Comparison of ENCODE assay signal across 8 cellular contexts in the genomic region with DNA sequence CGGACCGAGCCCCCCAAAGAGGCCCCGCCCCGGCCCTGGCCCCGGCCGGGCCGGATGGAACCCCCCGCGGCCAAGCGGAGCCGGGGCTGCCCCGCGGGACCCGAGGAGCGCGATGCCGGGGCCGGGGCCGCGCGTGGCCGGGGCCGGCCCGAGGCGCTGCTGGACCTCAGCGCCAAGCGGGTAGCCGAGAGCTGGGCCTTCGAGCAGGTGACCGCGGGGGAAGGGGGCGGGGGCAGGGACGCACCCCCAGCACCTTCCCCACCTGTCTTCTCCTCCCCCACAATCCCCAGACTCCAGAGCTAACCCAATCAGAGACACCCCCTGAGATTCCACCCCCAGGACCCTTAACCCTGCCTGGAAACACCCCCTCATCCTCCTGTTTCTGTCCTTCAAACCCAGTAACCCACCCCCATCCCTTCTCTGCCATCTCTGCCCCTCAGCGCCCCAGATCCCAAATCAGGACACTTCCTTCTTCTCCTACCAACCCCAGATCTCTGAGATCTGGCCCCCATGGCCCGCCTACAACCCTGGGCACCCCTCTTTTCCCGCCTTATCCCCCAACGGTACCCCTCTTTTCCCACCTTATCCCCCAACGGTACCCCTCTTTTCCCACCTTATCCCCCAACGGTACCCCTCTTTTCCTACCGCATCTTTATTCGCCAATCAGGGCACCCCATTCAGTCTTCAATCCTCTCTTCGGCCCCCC. TPM values are rescaled to one million over a fixed set of nuclear protein-coding genes. Genes with fewer than 3 reads are reported as not detected.
A peak's percentile ranks its signal among the peaks of the same experiment; 100 is the strongest.
DNase-seq lines count a peak whose midpoint lies in the region; ATAC-seq and TF ChIP-seq lines count a peak whose summit lies in the region.

No MANE protein-coding gene starts in this region.

- H2BK120ac ChIP-seq in H9 (ENCODE audit: low read depth, low read length, poor library complexity, severe bottlenecking): no peak overlapping the region

- no peaks in the 10 kb centered on the region for H3K79me1 ChIP-seq in H9 (ENCODE audit: insufficient read depth, low read depth, low read length, poor library complexity, severe bottlenecking)

- H2AFZ ChIP-seq in H9 (ENCODE audit: low read length): no peak overlapping the region

- H2BK20ac ChIP-seq in H9 (ENCODE audit: low read depth, low read length, poor library complexity, severe bottlenecking): no peak overlapping the region

- H3K27ac ChIP-seq in H9 (ENCODE audit: insufficient read length, low read depth, low read length) (no peak overlapping the region), muscle layer of colon (ENCODE audit: low read depth, low read length) (peak overlapping the region; percentile 29)
- H3K27ac ChIP-seq in effector memory CD4-positive, alpha-beta T cell (ENCODE audit: insufficient read depth, low read length, poor library complexity, severe bottlenecking): peak overlapping the region; percentile 72

- H3K23ac ChIP-seq in H9 (ENCODE audit: insufficient read length, low read depth, low read length): no peak overlapping the region

- H3K4me1 Mint-ChIP-seq in H9: peaks cover 15 to 17% of the 10 kb centered on the region in 2 experiments

- H3K36me3 ChIP-seq in effector memory CD4-positive, alpha-beta T cell (ENCODE audit: control insufficient read depth, insufficient read depth, low read length): no peaks in the 10 kb centered on the region
- no peaks in the 10 kb centered on the region for H3K36me3 ChIP-seq in muscle layer of colon (ENCODE audit: insufficient read depth, low read length)

- no peak overlapping the region for H3T11ph ChIP-seq in H9 (ENCODE audit: low read length)

- no peak overlapping the region for H4K91ac ChIP-seq in H9 (ENCODE audit: insufficient read length, low read depth, low read length)

- peak overlapping the region; percentile 90 to 94 (median 93); a peak in 6 of 7 replicates for H3K27ac Mint-ChIP-seq in H9

- no peak overlapping the region for H4K5ac ChIP-seq in H9 (ENCODE audit: insufficient read length, low read depth, low read length)

- H3K4me2 ChIP-seq in H9 (ENCODE audit: insufficient read depth, insufficient read length, low read length): peak overlapping the region; percentile 83

- no peak overlapping the region; the same call in 1 of the 2 replicates for H2BK15ac ChIP-seq in H9 (ENCODE audit: low read depth, low read length)

- H3K27me3 ChIP-seq in H9 (ENCODE audit: insufficient read depth, low read length) (no peaks in the 10 kb centered on the region), muscle layer of colon (ENCODE audit: control insufficient read depth in 1 of 2, insufficient read depth in 2 of 2, low read length in 2 of 2) (no peaks in the 10 kb centered on the region)
- no peaks in the 10 kb centered on the region for H3K27me3 ChIP-seq in effector memory CD4-positive, alpha-beta T cell (replicated peaks; ENCODE audit: control insufficient read depth, insufficient read depth, low read length, poor library complexity, severe bottlenecking)

- peaks cover 2 to 15% (median 12%) of the 10 kb centered on the region in 3 experiments; a peak in 6 of 7 replicates for H3K36me3 Mint-ChIP-seq in H9 (ENCODE audit: insufficient read depth in 1 of 3, low read depth in 3 of 3)

- peaks cover 5% of the 10 kb centered on the region for H3K23me2 ChIP-seq in H9 (ENCODE audit: insufficient read length, low read depth, low read length, poor library complexity, severe bottlenecking)

- WGBS in H9 (ENCODE audit: extremely low coverage, insufficient read length, low lambda C conversion rate): no CpG with 5 or more reads among the region's 42 CpGs

- H3K9me3 Mint-ChIP-seq in H9: no peaks in the 10 kb centered on the region

- H3K4me1 ChIP-seq in H9 (ENCODE audit: insufficient read depth, low read length) (no peaks in the 10 kb centered on the region), muscle layer of colon (ENCODE audit: insufficient read depth, low read length) (peaks cover 29% of the 10 kb centered on the region)
- H3K4me1 ChIP-seq in effector memory CD4-positive, alpha-beta T cell (ENCODE audit: control insufficient read depth, insufficient read depth, low read length, poor library complexity, severe bottlenecking): peaks cover 19% of the 10 kb centered on the region

- no peak overlapping the region for H4K8ac ChIP-seq in H9 (replicated peaks; ENCODE audit: insufficient read length, low read depth, low read length)

- H3K4me3 Mint-ChIP-seq in H9: peak overlapping the region; percentile 89 to 97

- H3K14ac ChIP-seq in H9 (ENCODE audit: insufficient read depth, low read length): peak overlapping the region; percentile 72

- H3K18ac ChIP-seq in H9 (ENCODE audit: insufficient read length, low read depth, low read length): peak overlapping the region; percentile 72

- peak overlapping the region; percentile 77 for H3K4me3 ChIP-seq in effector memory CD4-positive, alpha-beta T cell (ENCODE audit: insufficient read depth, low read depth, low read length, poor library complexity, severe bottlenecking)
- peak overlapping the region; percentile 18 to 51 for H3K4me3 ChIP-seq in muscle layer of colon (ENCODE audit: low read depth in 1 of 2, low read length in 2 of 2)

- H3K9ac ChIP-seq in H9 (ENCODE audit: extremely low read depth, insufficient read length, low read length) (peak overlapping the region; percentile 67), muscle layer of colon (ENCODE audit: low read length) (peak overlapping the region; percentile 32)

- no peak for TF ChIP-seq CTCF in H9 (conservative IDR thresholded peaks at IDR 0.05)

- no peaks in the 10 kb centered on the region for H3K27me3 Mint-ChIP-seq in H9 (ENCODE audit: low read depth)

- H3K9me3 ChIP-seq in H9 (ENCODE audit: control insufficient read depth, low read depth, low read length) (no peaks in the 10 kb centered on the region), muscle layer of colon (ENCODE audit: low read length) (no peaks in the 10 kb centered on the region)
- H3K9me3 ChIP-seq in effector memory CD4-positive, alpha-beta T cell (ENCODE audit: control insufficient read depth, low read length): no peaks in the 10 kb centered on the region

- H3K4ac ChIP-seq in H9 (ENCODE audit: low read depth, low read length): no peak overlapping the region; the same call in 1 of the 2 replicates

- H4K20me1 ChIP-seq in H9 (ENCODE audit: control insufficient read depth, insufficient read depth, insufficient read length): no peaks in the 10 kb centered on the region

- H2BK12ac ChIP-seq in H9 (ENCODE audit: insufficient read length, low read depth, low read length): no peak overlapping the region

- no peak overlapping the region for H2AK5ac ChIP-seq in H9 (ENCODE audit: insufficient read length, low read length)

- no peak overlapping the region for H2BK5ac ChIP-seq in H9 (ENCODE audit: insufficient read length, low read length)

- H3K56ac ChIP-seq in H9 (ENCODE audit: insufficient read length, low read depth, low read length): no peak overlapping the region

- no peaks in the 10 kb centered on the region for H3K79me2 ChIP-seq in H9 (ENCODE audit: insufficient read depth, low read length)

- ATAC-seq in GM18502 (IDR thresholded peaks at IDR 0.05; ENCODE audit: poor library complexity, unreplicated experiment) (peak; percentile 32), GM19324 (IDR thresholded peaks at IDR 0.05; ENCODE audit: low FRiP score, unreplicated experiment) (no peak)

- peak; percentile 67 for DNase-seq in H9
- DNase-seq in NCI-H226: peak; percentile 41
- DNase-seq in effector memory CD4-positive, alpha-beta T cell: no peak
- DNase-seq in stimulated activated CD4-positive, alpha-beta T cell treated with anti-CD3 and anti-CD28 coated beads, Interleukin-1b, Interleukin-23, amount 100 ng/mL, for 48 hours: no peak
- DNase-seq in NCI-H2081 (lab: John Stamatoyannopoulos, UW): no peak

RNA-seq across cellular contexts. Expression of a gene that starts 0.5 kb away (rescaled TPM):
- total RNA-seq in H9 (2021): 50.7 and 53.1 TPM in 2 replicates

RNA-seq across cellular contexts. Expression of a gene that starts 21.5 kb away (rescaled TPM):
- 127 and 129 TPM in 2 replicates for total RNA-seq in H9 (2021)

RNA-seq across cellular contexts. Expression of a gene that starts 31.4 kb away (rescaled TPM):
- 17.2 and 19.5 TPM in 2 replicates for total RNA-seq in H9 (2021)

Comparison
In these comparisons a context has a peak if more than half of its experiments do, and no peak if none do; other contexts are left out.
1. DNase-seq: peak in H9 (single experiment) and NCI-H226 (single experiment); none in effector memory CD4-positive, alpha-beta T cell (0 of 3), stimulated activated CD4-positive, alpha-beta T cell treated with anti-CD3 and anti-CD28 coated beads, Interleukin-1b, Interleukin-23, amount 100 ng/mL, for 48 hours (single experiment) and NCI-H2081 (0 of 2).